ENCODE assay signal across 8 cellular contexts in genomic region chr16:70065746-70066658, GRCh38. TPM values are rescaled to one million over a fixed set of nuclear protein-coding genes. Genes with fewer than 3 reads are reported as not detected.
DNase-seq lines count a peak whose midpoint lies in the region; ATAC-seq, FAIRE-seq and TF ChIP-seq lines count a peak whose summit lies in the region.
"Not testable (repeated sequence)": the region's sequence is repeated elsewhere in the genome, so short reads cannot be mapped to it uniquely, and the experiment has no call there.

No MANE protein-coding gene starts in this region.

- H3K4me1 ChIP-seq in ovary (ENCODE audit: insufficient read depth), result not testable (repeated sequence)
- peaks cover 5 to 10% of the 10 kb centered on the region in 2 donors for H3K4me1 ChIP-seq in thyroid gland

- H3K27ac ChIP-seq in ovary (peak overlapping the region; percentile 80 to 83), thyroid gland (peak overlapping the region; percentile 80 to 89 (median 83))

- not testable (repeated sequence) for TF ChIP-seq POLR2A in GM12892 (IDR thresholded peaks at IDR 0.05; ENCODE audit: low read depth, low read length)
- TF ChIP-seq POLR2A in ovary (IDR thresholded peaks at IDR 0.05) (peak; percentile 61), thyroid gland (IDR thresholded peaks at IDR 0.05) (peak in 1 of 2 donors; percentile 83)

- peak overlapping the region; percentile 68 for H3K27ac Mint-ChIP-seq in activated naive CD8-positive, alpha-beta T cell treated with anti-CD3 and anti-CD28 coated beads for 36 hours

- H3K36me3 ChIP-seq in ovary, thyroid gland: not testable (repeated sequence)

- peak overlapping the region; percentile 88 for H3K4me3 ChIP-seq in ovary
- H3K4me3 ChIP-seq in thyroid gland (replicated peaks in 1 of 3), result peak overlapping the region; percentile 33 to 64 (median 63)

- peak; percentile 71 for DNase-seq in GM12892 (ENCODE audit: insufficient read length)
- peak; percentile 75 for DNase-seq in NCI-H128 (lab: John Stamatoyannopoulos, UW; ENCODE audit: unreplicated experiment)
- peak; percentile 83 for DNase-seq in SKM-1 treated with dmso at 0.1 percent for 144 hours (lab: John Stamatoyannopoulos, UW; ENCODE audit: unreplicated experiment)
- peak; percentile 91 for DNase-seq in activated naive CD8-positive, alpha-beta T cell treated with anti-CD3 and anti-CD28 coated beads for 36 hours
- DNase-seq in Right ventricle myocardium inferior (ENCODE audit: missing footprints), result peak; percentile 93
- DNase-seq in ovary, result peak; percentile 88 to 92 (median 91)
- peak; percentile 94 to 96 for DNase-seq in thyroid gland

- 0 to 1% (median 1%) methylated on average over 46 to 62 of the region's 62 CpGs for WGBS in ovary, 3 donors
- 1% methylated on average over 17 to 33 of the region's 62 CpGs for WGBS in thyroid gland, 2 donors

- FAIRE-seq in GM12892 (lab: Jason Lieb, UNC), result peak; percentile 86

- TF ChIP-seq CTCF in ovary (IDR thresholded peaks at IDR 0.05); thyroid gland (IDR thresholded peaks at IDR 0.05): not testable (repeated sequence)

- ATAC-seq in HG02798 (IDR thresholded peaks at IDR 0.05; ENCODE audit: poor library complexity, unreplicated experiment), result peak; percentile 95
- ATAC-seq in Right ventricle myocardium inferior, result peak; percentile 94

- H3K9me3 Mint-ChIP-seq in activated naive CD8-positive, alpha-beta T cell treated with anti-CD3 and anti-CD28 coated beads for 36 hours, result not testable (repeated sequence)

- not testable (repeated sequence) for H3K27me3 ChIP-seq in ovary, thyroid gland

- not testable (repeated sequence) for H3K36me3 Mint-ChIP-seq in activated naive CD8-positive, alpha-beta T cell treated with anti-CD3 and anti-CD28 coated beads for 36 hours

- TF ChIP-seq EP300 in ovary (IDR thresholded peaks at IDR 0.05), result not testable (repeated sequence)

- peaks cover 13% of the 10 kb centered on the region for H3K4me1 Mint-ChIP-seq in activated naive CD8-positive, alpha-beta T cell treated with anti-CD3 and anti-CD28 coated beads for 36 hours

- H3K9me3 ChIP-seq in ovary, thyroid gland: not testable (repeated sequence)

- intact Hi-C loops in Right ventricle myocardium inferior (cut with DNase I); ovary (cut with DNase I); thyroid gland (cut with DNase I): not testable (repeated sequence)

- peak overlapping the region; percentile 80 for H3K4me3 Mint-ChIP-seq in activated naive CD8-positive, alpha-beta T cell treated with anti-CD3 and anti-CD28 coated beads for 36 hours

- H3K27me3 Mint-ChIP-seq in activated naive CD8-positive, alpha-beta T cell treated with anti-CD3 and anti-CD28 coated beads for 36 hours, result not testable (repeated sequence)

RNA-seq across cellular contexts. Expression of gene PDPR, which starts 48.1 kb away (rescaled TPM):
- polyA plus RNA-seq in GM12892 (2012; ENCODE audit: missing spikeins), result 9.1 TPM
- 10 to 100 TPM; 20.9 to 21.3 TPM for total RNA-seq in activated naive CD8-positive, alpha-beta T cell treated with anti-CD3 and anti-CD28 coated beads for 36 hours
- total RNA-seq in Right ventricle myocardium inferior, result 17.2 TPM
- total RNA-seq in ovary, result 10 to 100 TPM; 13.4 to 44.5 (median 26.0) TPM
- 10 to 100 TPM; 14.9 to 21.7 TPM for polyA plus RNA-seq in ovary
- total RNA-seq in thyroid gland, result 10 to 100 TPM; 22.6 to 41.9 (median 29.7) TPM

Comparison
In these comparisons a context has a peak if more than half of its experiments do, and no peak if none do; other contexts are left out.
1. Peak in every context shown above with its lines: DNase-seq, ATAC-seq, H3K4me3 ChIP-seq and H3K27ac ChIP-seq.